In the genomic region with DNA sequence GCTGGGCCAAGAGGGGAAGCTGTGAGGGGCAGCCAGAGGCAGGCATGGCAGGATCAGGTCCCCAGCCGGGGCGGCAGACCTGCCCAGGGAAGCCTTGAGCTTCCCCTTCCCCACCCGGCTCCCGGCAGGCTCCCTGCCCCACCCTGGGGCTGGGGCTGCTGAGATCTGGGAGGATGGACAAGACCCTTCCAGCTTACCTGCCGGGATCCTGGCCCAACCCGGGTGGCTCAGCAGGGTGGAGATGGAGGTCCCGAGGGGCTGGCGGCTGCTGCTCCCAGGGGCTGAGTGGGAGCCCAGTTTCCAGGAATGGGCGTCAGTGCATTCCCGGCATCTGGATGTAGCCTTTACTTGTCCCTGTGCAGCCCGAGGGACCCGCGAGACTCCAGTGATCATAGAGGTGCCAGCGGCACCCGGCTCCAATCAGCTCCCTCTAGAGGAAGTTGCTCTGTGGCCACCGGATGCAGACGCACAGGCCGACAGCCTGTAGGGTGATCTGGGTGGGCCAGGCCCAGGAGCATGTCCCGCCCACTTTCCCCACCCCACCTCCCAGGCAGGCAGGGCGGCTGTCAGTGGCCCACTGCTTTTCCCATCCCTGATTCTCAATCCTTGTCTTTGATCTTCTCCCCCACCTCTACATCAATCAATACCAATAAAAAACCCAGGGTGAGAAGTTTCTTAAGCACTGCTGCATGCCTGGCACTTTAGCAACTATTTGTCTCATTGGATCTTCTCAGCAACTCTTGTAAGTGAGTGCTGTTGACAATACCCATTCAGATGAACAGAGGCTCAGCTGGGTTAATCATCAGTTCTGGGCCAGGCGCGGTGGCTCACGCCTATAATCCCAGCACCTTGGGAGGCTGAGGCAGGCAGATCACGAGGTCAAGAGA, we compare ENCODE assay signal across 1 cellular context.
TF ChIP-seq lines count a peak whose summit lies in the region.

A gene (minus strand): TSS at position 449 of the 887 bp plus-strand sequence. CDS start 2,672 bp downstream, outside the sequence.

TF ChIP-seq in GM12878, 131 proteins besides CTCF, POLR2A, EP300 and RAD21 (continued from another document):
- no peak for TF ChIP-seq CHD1 (IDR thresholded peaks at IDR 0.05; ENCODE audit: low read depth, low read length)
- TF ChIP-seq POLR2AphosphoS2 (IDR thresholded peaks at IDR 0.05; ENCODE audit: low read depth, low read length), result 0 out of 2 replicates have a peak, but pooled peaks have one; percentile 44
- no peak for TF ChIP-seq TCF3 (IDR thresholded peaks at IDR 0.05; ENCODE audit: borderline replicate concordance, insufficient read depth, low read depth, low read length)
- TF ChIP-seq, protein P1, sequence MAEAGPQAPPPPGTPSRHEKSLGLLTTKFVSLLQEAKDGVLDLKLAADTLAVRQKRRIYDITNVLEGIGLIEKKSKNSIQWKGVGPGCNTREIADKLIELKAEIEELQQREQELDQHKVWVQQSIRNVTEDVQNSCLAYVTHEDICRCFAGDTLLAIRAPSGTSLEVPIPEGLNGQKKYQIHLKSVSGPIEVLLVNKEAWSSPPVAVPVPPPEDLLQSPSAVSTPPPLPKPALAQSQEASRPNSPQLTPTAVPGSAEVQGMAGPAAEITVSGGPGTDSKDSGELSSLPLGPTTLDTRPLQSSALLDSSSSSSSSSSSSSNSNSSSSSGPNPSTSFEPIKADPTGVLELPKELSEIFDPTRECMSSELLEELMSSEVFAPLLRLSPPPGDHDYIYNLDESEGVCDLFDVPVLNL (IDR thresholded peaks at IDR 0.05; ENCODE audit: low read depth, low read length), result no peak
- TF ChIP-seq, protein P2, sequence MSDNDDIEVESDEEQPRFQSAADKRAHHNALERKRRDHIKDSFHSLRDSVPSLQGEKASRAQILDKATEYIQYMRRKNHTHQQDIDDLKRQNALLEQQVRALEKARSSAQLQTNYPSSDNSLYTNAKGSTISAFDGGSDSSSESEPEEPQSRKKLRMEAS (IDR thresholded peaks at IDR 0.05; ENCODE audit: low read depth, low read length), result no peak; the same call in 1 of the 2 replicates
- TF ChIP-seq WRNIP1 (IDR thresholded peaks at IDR 0.05; ENCODE audit: borderline replicate concordance, low read depth, low read length), result no peak
- TF ChIP-seq, protein P3, sequence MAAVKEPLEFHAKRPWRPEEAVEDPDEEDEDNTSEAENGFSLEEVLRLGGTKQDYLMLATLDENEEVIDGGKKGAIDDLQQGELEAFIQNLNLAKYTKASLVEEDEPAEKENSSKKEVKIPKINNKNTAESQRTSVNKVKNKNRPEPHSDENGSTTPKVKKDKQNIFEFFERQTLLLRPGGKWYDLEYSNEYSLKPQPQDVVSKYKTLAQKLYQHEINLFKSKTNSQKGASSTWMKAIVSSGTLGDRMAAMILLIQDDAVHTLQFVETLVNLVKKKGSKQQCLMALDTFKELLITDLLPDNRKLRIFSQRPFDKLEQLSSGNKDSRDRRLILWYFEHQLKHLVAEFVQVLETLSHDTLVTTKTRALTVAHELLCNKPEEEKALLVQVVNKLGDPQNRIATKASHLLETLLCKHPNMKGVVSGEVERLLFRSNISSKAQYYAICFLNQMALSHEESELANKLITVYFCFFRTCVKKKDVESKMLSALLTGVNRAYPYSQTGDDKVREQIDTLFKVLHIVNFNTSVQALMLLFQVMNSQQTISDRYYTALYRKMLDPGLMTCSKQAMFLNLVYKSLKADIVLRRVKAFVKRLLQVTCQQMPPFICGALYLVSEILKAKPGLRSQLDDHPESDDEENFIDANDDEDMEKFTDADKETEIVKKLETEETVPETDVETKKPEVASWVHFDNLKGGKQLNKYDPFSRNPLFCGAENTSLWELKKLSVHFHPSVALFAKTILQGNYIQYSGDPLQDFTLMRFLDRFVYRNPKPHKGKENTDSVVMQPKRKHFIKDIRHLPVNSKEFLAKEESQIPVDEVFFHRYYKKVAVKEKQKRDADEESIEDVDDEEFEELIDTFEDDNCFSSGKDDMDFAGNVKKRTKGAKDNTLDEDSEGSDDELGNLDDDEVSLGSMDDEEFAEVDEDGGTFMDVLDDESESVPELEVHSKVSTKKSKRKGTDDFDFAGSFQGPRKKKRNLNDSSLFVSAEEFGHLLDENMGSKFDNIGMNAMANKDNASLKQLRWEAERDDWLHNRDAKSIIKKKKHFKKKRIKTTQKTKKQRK (IDR thresholded peaks at IDR 0.05; ENCODE audit: low read depth, low read length), result no peak
- TF ChIP-seq SRF (IDR thresholded peaks at IDR 0.05; ENCODE audit: low read depth in 2 of 2, low read length in 2 of 2), result no peak
- TF ChIP-seq, protein P4, sequence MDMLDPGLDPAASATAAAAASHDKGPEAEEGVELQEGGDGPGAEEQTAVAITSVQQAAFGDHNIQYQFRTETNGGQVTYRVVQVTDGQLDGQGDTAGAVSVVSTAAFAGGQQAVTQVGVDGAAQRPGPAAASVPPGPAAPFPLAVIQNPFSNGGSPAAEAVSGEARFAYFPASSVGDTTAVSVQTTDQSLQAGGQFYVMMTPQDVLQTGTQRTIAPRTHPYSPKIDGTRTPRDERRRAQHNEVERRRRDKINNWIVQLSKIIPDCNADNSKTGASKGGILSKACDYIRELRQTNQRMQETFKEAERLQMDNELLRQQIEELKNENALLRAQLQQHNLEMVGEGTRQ (IDR thresholded peaks at IDR 0.05; ENCODE audit: borderline replicate concordance, low read depth, low read length), result no peak
- TF ChIP-seq YY1 (IDR thresholded peaks at IDR 0.05; ENCODE audit: low read depth, low read length), result peak; percentile 42; the same call in 1 of the 2 replicates
- TF ChIP-seq IKZF1 (conservative IDR thresholded peaks at IDR 0.05), result peak; percentile 65
- TF ChIP-seq, protein P5, sequence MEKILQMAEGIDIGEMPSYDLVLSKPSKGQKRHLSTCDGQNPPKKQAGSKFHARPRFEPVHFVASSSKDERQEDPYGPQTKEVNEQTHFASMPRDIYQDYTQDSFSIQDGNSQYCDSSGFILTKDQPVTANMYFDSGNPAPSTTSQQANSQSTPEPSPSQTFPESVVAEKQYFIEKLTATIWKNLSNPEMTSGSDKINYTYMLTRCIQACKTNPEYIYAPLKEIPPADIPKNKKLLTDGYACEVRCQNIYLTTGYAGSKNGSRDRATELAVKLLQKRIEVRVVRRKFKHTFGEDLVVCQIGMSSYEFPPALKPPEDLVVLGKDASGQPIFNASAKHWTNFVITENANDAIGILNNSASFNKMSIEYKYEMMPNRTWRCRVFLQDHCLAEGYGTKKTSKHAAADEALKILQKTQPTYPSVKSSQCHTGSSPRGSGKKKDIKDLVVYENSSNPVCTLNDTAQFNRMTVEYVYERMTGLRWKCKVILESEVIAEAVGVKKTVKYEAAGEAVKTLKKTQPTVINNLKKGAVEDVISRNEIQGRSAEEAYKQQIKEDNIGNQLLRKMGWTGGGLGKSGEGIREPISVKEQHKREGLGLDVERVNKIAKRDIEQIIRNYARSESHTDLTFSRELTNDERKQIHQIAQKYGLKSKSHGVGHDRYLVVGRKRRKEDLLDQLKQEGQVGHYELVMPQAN (conservative IDR thresholded peaks at IDR 0.05), result peak; percentile 64; the same call in 1 of the 2 replicates
- TF ChIP-seq MXI1 (IDR thresholded peaks at IDR 0.05; ENCODE audit: low read depth, low read length), result peak; percentile 40; the same call in 1 of the 2 replicates
